ENCODE assay signal across 8 cellular contexts in genomic region chr7:133252858-133253521, GRCh38. TPM values are rescaled to one million over a fixed set of nuclear protein-coding genes. Genes with fewer than 3 reads are reported as not detected.
DNase-seq lines count a peak whose midpoint lies in the region; ATAC-seq and TF ChIP-seq lines count a peak whose summit lies in the region.

TSS of gene EXOC4 (plus strand) at chr7:133253078.

- peak; percentile 99 for DNase-seq in GM23338 (ENCODE audit: low spot score)
- DNase-seq in LHCN-M2 (ENCODE audit: low read depth), result peak; percentile 99
- peak; percentile 99 for DNase-seq in RPMI8226
- DNase-seq in activated T-helper 1 cell treated with anti-CD3 and anti-CD28 coated beads, Interleukin-2, amount 50 U/mL, for 16 hours (ENCODE audit: low read depth in 1 of 2, low spot score in 1 of 2), result peak; percentile 61 to 81
- peak; percentile 95 for DNase-seq in fibroblast of gingiva (ENCODE audit: low read depth)
- DNase-seq in naive B cell, result peak; percentile 95

- peak within 1 kb of the TSS; percentile 60 for H3K4me2 ChIP-seq in DOHH2 (ENCODE audit: low read length)
- peak within 1 kb of the TSS; percentile 92 for H3K4me2 ChIP-seq in GM23338

- peaks cover 44% of the 10 kb centered on the region for H3K79me2 ChIP-seq in DOHH2 (ENCODE audit: control insufficient read depth, low read length)
- peaks cover 47% of the 10 kb centered on the region for H3K79me2 ChIP-seq in GM23338 (replicated peaks; ENCODE audit: insufficient read depth)

- ATAC-seq in GM23338 (peak; percentile 99), naive B cell (ENCODE audit: low read depth in 2 of 2) (peak; percentile 98)
- ATAC-seq in stimulated activated memory B cell treated with anti-CD40 and anti-IgM and Interleukin-4, amounts not matched to agents 10 μg/mL and 1 μg/mL and 100 μg/mL, for 72 hours, result peak; percentile 100

- H3K4me3 ChIP-seq in DOHH2 (ENCODE audit: low read length) (peak within 1 kb of the TSS; percentile 81), GM23338 (peak within 1 kb of the TSS; percentile 84)

- H4K20me1 ChIP-seq in DOHH2 (ENCODE audit: control insufficient read depth, insufficient read depth, low read depth, low read length) (no peaks in the 10 kb centered on the region), GM23338 (replicated peaks; ENCODE audit: insufficient read depth) (no peaks in the 10 kb centered on the region)

- peak within 1 kb of the TSS; percentile 97 for H3K27ac Mint-ChIP-seq in GM23338
- H3K27ac Mint-ChIP-seq in naive B cell, result peak within 1 kb of the TSS; percentile 94 to 100 (median 98)
- H3K27ac Mint-ChIP-seq in stimulated activated memory B cell treated with anti-CD40 and anti-IgM and Interleukin-4, amounts not matched to agents 10 μg/mL and 1 μg/mL and 100 μg/mL, for 72 hours, result peak within 1 kb of the TSS; percentile 84

- peak within 1 kb of the TSS; percentile 6; the same call in 1 of the 2 replicates for H3K27ac ChIP-seq in DOHH2 (ENCODE audit: low read depth, low read length)
- H3K27ac ChIP-seq in GM23338 (ENCODE audit: low read depth), result peak within 1 kb of the TSS; percentile 71; the same call in 1 of the 2 replicates

- TF ChIP-seq CTCF in DOHH2 (IDR thresholded peaks at IDR 0.05; ENCODE audit: low read depth, low read length, poor library complexity, severe bottlenecking) (no peak), GM23338 (conservative IDR thresholded peaks at IDR 0.05; ENCODE audit: low read depth in 2 of 2) (no peak)

- H3K27me3 ChIP-seq in DOHH2 (ENCODE audit: control insufficient read depth, low read length) (no peaks in the 10 kb centered on the region), GM23338 (ENCODE audit: insufficient read depth) (no peaks in the 10 kb centered on the region)

- H3K36me3 ChIP-seq in DOHH2 (ENCODE audit: control insufficient read depth, low read length) (peaks cover 14% of the 10 kb centered on the region), GM23338 (ENCODE audit: insufficient read depth) (no peaks in the 10 kb centered on the region)

- H3K4me1 ChIP-seq in DOHH2 (ENCODE audit: control insufficient read depth, low read length) (peaks cover 22% of the 10 kb centered on the region), GM23338 (ENCODE audit: insufficient read depth) (peaks cover 7% of the 10 kb centered on the region; the same call in 1 of the 2 replicates)

- H2AFZ ChIP-seq in GM23338, result peak within 1 kb of the TSS; percentile 61

- H3K4me3 Mint-ChIP-seq in GM23338, result peak within 1 kb of the TSS; percentile 95
- H3K4me3 Mint-ChIP-seq in naive B cell, result peak within 1 kb of the TSS; percentile 93 to 99 (median 97)
- peak within 1 kb of the TSS; percentile 93 for H3K4me3 Mint-ChIP-seq in stimulated activated memory B cell treated with anti-CD40 and anti-IgM and Interleukin-4, amounts not matched to agents 10 μg/mL and 1 μg/mL and 100 μg/mL, for 72 hours

- no peaks in the 10 kb centered on the region for H3F3A ChIP-seq in DOHH2 (ENCODE audit: control insufficient read depth, insufficient read depth)
- no peaks in the 10 kb centered on the region for H3F3A ChIP-seq in GM23338 (replicated peaks; ENCODE audit: low read depth)

- H3K9me3 ChIP-seq in DOHH2 (ENCODE audit: control insufficient read depth, insufficient read depth, low read length), result no peaks in the 10 kb centered on the region

- H3K36me3 Mint-ChIP-seq in GM23338 (ENCODE audit: low read depth), result no peaks in the 10 kb centered on the region; the same call in 2 of the 3 replicates
- H3K36me3 Mint-ChIP-seq in naive B cell, result no peaks in the 10 kb centered on the region
- peaks cover 17% of the 10 kb centered on the region for H3K36me3 Mint-ChIP-seq in stimulated activated memory B cell treated with anti-CD40 and anti-IgM and Interleukin-4, amounts not matched to agents 10 μg/mL and 1 μg/mL and 100 μg/mL, for 72 hours

- peaks cover 10% of the 10 kb centered on the region for H3K27me3 Mint-ChIP-seq in GM23338 (ENCODE audit: insufficient read depth, low read depth, poor library complexity)
- H3K27me3 Mint-ChIP-seq in naive B cell, result no peaks in the 10 kb centered on the region
- no peaks in the 10 kb centered on the region for H3K27me3 Mint-ChIP-seq in stimulated activated memory B cell treated with anti-CD40 and anti-IgM and Interleukin-4, amounts not matched to agents 10 μg/mL and 1 μg/mL and 100 μg/mL, for 72 hours

- H3K9me3 Mint-ChIP-seq in GM23338 (no peaks in the 10 kb centered on the region), naive B cell (no peaks in the 10 kb centered on the region)
- H3K9me3 Mint-ChIP-seq in stimulated activated memory B cell treated with anti-CD40 and anti-IgM and Interleukin-4, amounts not matched to agents 10 μg/mL and 1 μg/mL and 100 μg/mL, for 72 hours, result no peaks in the 10 kb centered on the region

- H3K4me1 Mint-ChIP-seq in GM23338 (peaks cover 16% of the 10 kb centered on the region), naive B cell (peaks cover 4 to 42% (median 33%) of the 10 kb centered on the region in 3 donors)
- peaks cover 23% of the 10 kb centered on the region for H3K4me1 Mint-ChIP-seq in stimulated activated memory B cell treated with anti-CD40 and anti-IgM and Interleukin-4, amounts not matched to agents 10 μg/mL and 1 μg/mL and 100 μg/mL, for 72 hours

- no peaks in the 10 kb centered on the region for H3K9me2 ChIP-seq in DOHH2 (replicated peaks; ENCODE audit: control insufficient read depth, low read length)
- no peaks in the 10 kb centered on the region for H3K9me2 ChIP-seq in GM23338 (ENCODE audit: insufficient read depth)

TF ChIP-seq in GM23338, 12 proteins besides CTCF, POLR2A, EP300 and RAD21:
- TF ChIP-seq POLR2AphosphoS5 (IDR thresholded peaks at IDR 0.05; ENCODE audit: low read depth), result peak; percentile 82
- TF ChIP-seq REST (IDR thresholded peaks at IDR 0.05; ENCODE audit: unreplicated experiment), result no peak
- no peak for TF ChIP-seq NANOG (IDR thresholded peaks at IDR 0.05; ENCODE audit: borderline replicate concordance)
- no peak for TF ChIP-seq STAT1 (IDR thresholded peaks at IDR 0.05; ENCODE audit: unreplicated experiment)
- TF ChIP-seq ETS1 (IDR thresholded peaks at IDR 0.05), result peak; percentile 87
- peak; percentile 89 for TF ChIP-seq CREB1 (CRISPR knock-in tag; IDR thresholded peaks at IDR 0.05; ENCODE audit: low read depth)
- no peak for TF ChIP-seq JUNB (IDR thresholded peaks at IDR 0.05; ENCODE audit: unreplicated experiment)

RNA-seq across cellular contexts. Expression of gene EXOC4, which starts in this region (rescaled TPM):
- total RNA-seq in GM23338 (2014; rRNA removed; shearing (Covaris generic)), result 44.6 and 52.7 TPM in 2 replicates
- polyA plus RNA-seq in GM23338 (2016; fragmentation: Nextera tagmentation; extraction: Ambion mirVana) (24.3 and 37.5 TPM in 2 replicates), naive B cell (ENCODE audit: low read depth in 6 of 6) (10 to 100 TPM; 39.9 to 59.7 (median 47.2) TPM)
- total RNA-seq in LHCN-M2 (2014; rRNA removed), result 61.3 and 78.0 TPM in 2 replicates
- polyA plus RNA-seq in LHCN-M2 (2012), result 38.2 TPM

Comparison
In these comparisons a context has a peak if more than half of its experiments do, and no peak if none do; other contexts are left out.
1. Peak in every context shown above with its lines: DNase-seq, ATAC-seq, H3K4me3 ChIP-seq and H3K27ac ChIP-seq.